Comparison of ENCODE assay signal across 12 cellular contexts in genomic region chr1:45619149-45619921, GRCh38. TPM values are rescaled to one million over a fixed set of nuclear protein-coding genes. Genes with fewer than 3 reads are reported as not detected.
A peak's percentile ranks its signal among the peaks of the same experiment; 100 is the strongest.
DNase-seq lines count a peak whose midpoint lies in the region; ATAC-seq, FAIRE-seq and TF ChIP-seq lines count a peak whose summit lies in the region.
"Had no signal": no experiment of that assay in that cellular context is flagged by ENCODE, and none has a peak within 500 bp of the region (broad histone marks: within the 10 kb centered on the region; RNA-seq: fewer than 3 reads in every experiment).

No MANE protein-coding gene starts in this region.

- H2BK15ac ChIP-seq in H9 (ENCODE audit: low read depth, low read length): no peak overlapping the region

- no peak overlapping the region for H2AFZ ChIP-seq in H9 (ENCODE audit: low read length)
- H2AFZ ChIP-seq in K562 (ENCODE audit: low read depth, low read length): no peak overlapping the region

- no peak overlapping the region for H2AK5ac ChIP-seq in H9 (ENCODE audit: insufficient read length, low read length)

- H3K9ac ChIP-seq in H9 (ENCODE audit: extremely low read depth, insufficient read length, low read length) (no peak overlapping the region), K562 (ENCODE audit: insufficient read depth in 1 of 2, low read depth in 2 of 2, low read length in 2 of 2) (no peak overlapping the region)

- CTCF ChIA-PET in K562 (lab: Yijun Ruan, JAX; ENCODE audit: low intra/inter-chr PET ratio): no interaction called here

- no peak overlapping the region for H3K4me3 ChIP-seq in K562

- WGBS in H9 (ENCODE audit: extremely low coverage, insufficient read length, low lambda C conversion rate): no CpG with 5 or more reads among the region's 8 CpGs
- WGBS in K562 (ENCODE audit: insufficient coverage, low coverage, missing lambda C conversion rate): 61% methylated on average over 8 of the region's 8 CpGs

- H2BK12ac ChIP-seq in H9 (ENCODE audit: insufficient read length, low read depth, low read length): no peak overlapping the region

- H4K20me1 ChIP-seq in H9 (ENCODE audit: control insufficient read depth, insufficient read depth, insufficient read length) (no peaks in the 10 kb centered on the region), K562 (replicated peaks; ENCODE audit: control insufficient read depth, insufficient read depth, low read length) (no peaks in the 10 kb centered on the region; the same call in none of the 2 replicates)

- no peaks in the 10 kb centered on the region for H3K9me1 ChIP-seq in K562 (ENCODE audit: control insufficient read depth, insufficient read depth, low read length)

- no peak overlapping the region for H4K8ac ChIP-seq in H9 (replicated peaks; ENCODE audit: insufficient read length, low read depth, low read length)

- H3K4me1 ChIP-seq in H9 (ENCODE audit: insufficient read depth, low read length) (no peaks in the 10 kb centered on the region), K562 (replicated peaks in 1 of 2; ENCODE audit: control insufficient read depth in 2 of 2, insufficient read depth in 2 of 2, low read length in 2 of 2) (peaks cover 0 to 17% of the 10 kb centered on the region in 2 experiments; a peak in 2 of 5 replicates)

- H3K9me3 Mint-ChIP-seq in H9 (no peaks in the 10 kb centered on the region), nephron progenitor cell (no peaks in the 10 kb centered on the region)
- H3K9me3 Mint-ChIP-seq: immature natural killer cell; stimulated activated memory B cell treated with anti-CD40 and anti-IgM and Interleukin-4, amounts not matched to agents 10 μg/mL and 1 μg/mL and 100 μg/mL, for 72 hours had no signal

- no peak for TF ChIP-seq CTCF in H9 (conservative IDR thresholded peaks at IDR 0.05)
- peak in 2 of 3 experiments; percentile 8 to 21; a peak in 1 of 6 replicates for TF ChIP-seq CTCF in K562 (IDR thresholded peaks at IDR 0.05 in 2 of 3, conservative IDR thresholded peaks at IDR 0.05 in 1 of 3; ENCODE audit: insufficient read depth in 2 of 3, low read depth in 1 of 3, low read length in 3 of 3)
- no peak for TF ChIP-seq CTCF in nephron progenitor cell (IDR thresholded peaks at IDR 0.05)

- H3K79me2 ChIP-seq in H9 (ENCODE audit: insufficient read depth, low read length): no peaks in the 10 kb centered on the region
- H3K79me2 ChIP-seq in K562 (ENCODE audit: control insufficient read depth, insufficient read depth, low read length): no peaks in the 10 kb centered on the region

- H3K4me2 ChIP-seq in H9 (ENCODE audit: insufficient read depth, insufficient read length, low read length) (no peak overlapping the region), K562 (ENCODE audit: insufficient read depth, low read length) (no peak overlapping the region)

- H3K27me3 Mint-ChIP-seq in H9 (ENCODE audit: low read depth): no peaks in the 10 kb centered on the region
- H3K27me3 Mint-ChIP-seq in nephron progenitor cell (ENCODE audit: low read depth, poor library complexity): no peaks in the 10 kb centered on the region
- H3K27me3 Mint-ChIP-seq: stimulated activated memory B cell treated with anti-CD40 and anti-IgM and Interleukin-4, amounts not matched to agents 10 μg/mL and 1 μg/mL and 100 μg/mL, for 72 hours had no signal

- H3K27ac Mint-ChIP-seq in H9 (peak overlapping the region in 2 of 3 experiments; percentile 73 to 98; a peak in 4 of 7 replicates), nephron progenitor cell (peak overlapping the region; percentile 97)

- no peak overlapping the region for H3K56ac ChIP-seq in H9 (ENCODE audit: insufficient read length, low read depth, low read length)

- H3K9me3 ChIP-seq in H9 (ENCODE audit: control insufficient read depth, low read depth, low read length): no peaks in the 10 kb centered on the region
- H3K9me3 ChIP-seq in K562 (replicated peaks; ENCODE audit: control insufficient read depth, insufficient read depth, low read depth, low read length): no peaks in the 10 kb centered on the region

- intact Hi-C loops in K562 (cut with micrococcal nuclease): loop anchor here (2.0 kb wide), 1 partner anchor 261 kb away; no protein-coding TSS in a partner anchor

- peak; percentile 74 for TF ChIP-seq POLR2A in K562 (conservative IDR thresholded peaks at IDR 0.05)

- no peak overlapping the region for H3T11ph ChIP-seq in H9 (ENCODE audit: low read length)

- H3K4me1 Mint-ChIP-seq in H9 (peaks cover 0 to 4% of the 10 kb centered on the region in 2 experiments; a peak in 1 of 4 replicates), nephron progenitor cell (peaks cover 4% of the 10 kb centered on the region)
- H3K4me1 Mint-ChIP-seq: immature natural killer cell had no signal

- H3K4ac ChIP-seq in H9 (ENCODE audit: low read depth, low read length): no peak overlapping the region

- H3K36me3 Mint-ChIP-seq in H9 (ENCODE audit: insufficient read depth in 1 of 3, low read depth in 3 of 3): peaks cover 28 to 57% (median 49%) of the 10 kb centered on the region in 3 experiments; a peak in 6 of 7 replicates
- peaks cover 56% of the 10 kb centered on the region for H3K36me3 Mint-ChIP-seq in nephron progenitor cell (ENCODE audit: low read depth)

- peak; percentile 23 for FAIRE-seq in K562 (lab: Jason Lieb, UNC)

- 0 out of 4 replicates have a peak, but pooled peaks of 1 of the 2 experiments have one; percentile 9 for TF ChIP-seq RAD21 in K562 (CRISPR knock-in tag; conservative IDR thresholded peaks at IDR 0.05 in 1 of 2, IDR thresholded peaks at IDR 0.05 in 1 of 2)

- no peak overlapping the region for H3K4me3 Mint-ChIP-seq in H9
- no peak overlapping the region for H3K4me3 Mint-ChIP-seq in nephron progenitor cell
- H3K4me3 Mint-ChIP-seq: immature natural killer cell; stimulated activated memory B cell treated with anti-CD40 and anti-IgM and Interleukin-4, amounts not matched to agents 10 μg/mL and 1 μg/mL and 100 μg/mL, for 72 hours had no signal

- H3K27ac ChIP-seq in H9 (ENCODE audit: insufficient read length, low read depth, low read length) (peak overlapping the region; percentile 13), K562 (ENCODE audit: extremely low read depth, low read depth, low read length) (no peak overlapping the region; the same call in 2 of the 3 replicates)

- POLR2A ChIA-PET in K562 (lab: Yijun Ruan, JAX): interaction anchor here (0.6 to 1.2 kb wide), 2 partner anchors 11 to 34 kb away, joined by 3 to 5 read pairs; no protein-coding TSS in a partner anchor

- no peak overlapping the region for H3K23ac ChIP-seq in H9 (ENCODE audit: insufficient read length, low read depth, low read length)

- DNase-seq in DMS53 (lab: John Stamatoyannopoulos, UW): peak; percentile 12
- no peak for DNase-seq in DMS53 treated with DMSO at 0.1 percent for 48 hours (lab: John Stamatoyannopoulos, UW; ENCODE audit: unreplicated experiment)
- DNase-seq in H9: no peak
- peak in 1 of 4 experiments; percentile 31 for DNase-seq in K562 (ENCODE audit: extremely low read depth in 1 of 4, low spot score in 3 of 4)
- DNase-seq in nephron progenitor cell: no peak
- DNase-seq in HK-2 (ENCODE audit: unreplicated experiment): no peak
- no peak for DNase-seq in pons (ENCODE audit: low spot score)
- no peak for DNase-seq in HCEC 1CT
- DNase-seq: caudate nucleus, immature natural killer cell, NCI-H1694 had no signal

- no peak overlapping the region for H4K91ac ChIP-seq in H9 (ENCODE audit: insufficient read length, low read depth, low read length)

- no peaks in the 10 kb centered on the region for H3K79me1 ChIP-seq in H9 (ENCODE audit: insufficient read depth, low read depth, low read length, poor library complexity, severe bottlenecking)

- TF ChIP-seq EP300 in K562 (IDR thresholded peaks at IDR 0.05; ENCODE audit: low read length): no peak

- H3K36me3 ChIP-seq in K562 (ENCODE audit: control insufficient read depth, insufficient read depth, low read length): peaks cover 80% of the 10 kb centered on the region

- in situ Hi-C loops in K562 (cut with MboI): no loop called here

- no peak overlapping the region for H3K14ac ChIP-seq in H9 (ENCODE audit: insufficient read depth, low read length)

- no peak overlapping the region for H3K18ac ChIP-seq in H9 (ENCODE audit: insufficient read length, low read depth, low read length)

- ATAC-seq in K562: peak; percentile 42
- ATAC-seq: stimulated activated memory B cell treated with anti-CD40 and anti-IgM and Interleukin-4, amounts not matched to agents 10 μg/mL and 1 μg/mL and 100 μg/mL, for 72 hours had no signal

- H3K23me2 ChIP-seq in H9 (ENCODE audit: insufficient read length, low read depth, low read length, poor library complexity, severe bottlenecking): no peaks in the 10 kb centered on the region

- H4K5ac ChIP-seq in H9 (ENCODE audit: insufficient read length, low read depth, low read length): no peak overlapping the region

- H2BK120ac ChIP-seq in H9 (ENCODE audit: low read depth, low read length, poor library complexity, severe bottlenecking): no peak overlapping the region

- H2BK5ac ChIP-seq in H9 (ENCODE audit: insufficient read length, low read length): no peak overlapping the region

- H3K27me3 ChIP-seq in H9 (ENCODE audit: insufficient read depth, low read length): no peaks in the 10 kb centered on the region
- no peaks in the 10 kb centered on the region for H3K27me3 ChIP-seq in K562 (ENCODE audit: control insufficient read depth in 2 of 2, insufficient read depth in 2 of 2, low read length in 2 of 2)

- no TSS peak for BruUV-seq in K562 (replicated peaks; lab: Mats Ljungman, UMichigan)

- no peak overlapping the region for H2BK20ac ChIP-seq in H9 (ENCODE audit: low read depth, low read length, poor library complexity, severe bottlenecking)

RNA-seq across cellular contexts. Expression of gene CCDC17, which starts 4.5 kb away (rescaled TPM):
- total RNA-seq in H9 (2021): 1.0 and 1.9 TPM in 2 replicates
- 10.6 and 21.6 TPM in 2 replicates for total RNA-seq in K562 (2011; cell fraction: chromatin; rRNA removed; ENCODE audit: low replicate concordance)
- 10.8 and 12.8 TPM in 2 replicates for total RNA-seq in K562 (2011; cell fraction: nucleolus; rRNA removed)
- total RNA-seq in K562 (2011; cell fraction: nucleoplasm; rRNA removed): 9.5 and 12.6 TPM in 2 replicates
- total RNA-seq in K562 (2014; rRNA removed): 0.82 and 2.1 TPM in 2 replicates
- 0.62 and 0.73 TPM in 2 replicates for total RNA-seq in K562 (2014; rRNA removed; fragmentation: Illumina TruSeq; extraction: Trizol)
- 1.1 and 1.3 TPM in 2 replicates for total RNA-seq in K562 (2015; rRNA removed; fragmentation: Illumina TruSeq; extraction: Trizol)
- total RNA-seq in K562 (2021): 2.0 and 2.4 TPM in 2 replicates
- 0.85 and 1.4 TPM in 2 replicates for polyA plus RNA-seq in K562 (2011; rRNA removed)
- 0.78 and 0.98 TPM in 2 replicates for polyA plus RNA-seq in K562 (2011; cell fraction: cytosol; rRNA removed)
- 9.2 and 13.3 TPM in 2 replicates for polyA plus RNA-seq in K562 (2011; cell fraction: nucleus; rRNA removed)
- polyA plus RNA-seq in K562 (2012): 0.56 and 1.4 TPM in 2 replicates
- polyA plus RNA-seq in K562 (2014; fragmentation: Illumina TruSeq; extraction: Trizol): 0.51 and 0.54 TPM in 2 replicates
- under 1 TPM; 0.20 TPM for polyA plus RNA-seq in K562 (2014; fragmentation: Nextera tagmentation; extraction: Ambion mirVana)
- polyA plus RNA-seq in K562 (2014; rRNA removed): 1.4 and 1.6 TPM in 2 replicates
- 1.3 and 1.7 TPM in 2 replicates for polyA minus RNA-seq in K562 (2011; rRNA and poly(A)+ RNA removed)
- 0.76 and 0.91 TPM in 2 replicates for polyA minus RNA-seq in K562 (2011; cell fraction: cytosol; rRNA and poly(A)+ RNA removed)
- 3.5 and 3.7 TPM in 2 replicates for polyA minus RNA-seq in K562 (2011; cell fraction: nucleus; rRNA and poly(A)+ RNA removed)

RNA-seq across cellular contexts. Expression of gene NASP, which starts 35.5 kb away (rescaled TPM):
- total RNA-seq in H9 (2021): 484 and 514 TPM in 2 replicates
- 238 and 493 TPM in 2 replicates for total RNA-seq in K562 (2011; cell fraction: chromatin; rRNA removed; ENCODE audit: low replicate concordance)
- total RNA-seq in K562 (2011; cell fraction: nucleolus; rRNA removed): 142 and 174 TPM in 2 replicates
- total RNA-seq in K562 (2011; cell fraction: nucleoplasm; rRNA removed): 284 and 450 TPM in 2 replicates
- 348 and 419 TPM in 2 replicates for total RNA-seq in K562 (2014; rRNA removed)
- total RNA-seq in K562 (2014; rRNA removed; fragmentation: Illumina TruSeq; extraction: Trizol): 452 and 498 TPM in 2 replicates
- total RNA-seq in K562 (2015; rRNA removed; fragmentation: Illumina TruSeq; extraction: Trizol): 479 and 526 TPM in 2 replicates
- total RNA-seq in K562 (2021): 297 and 341 TPM in 2 replicates
- 279 and 361 TPM in 2 replicates for polyA plus RNA-seq in K562 (2011; rRNA removed)
- polyA plus RNA-seq in K562 (2011; cell fraction: cytosol; rRNA removed): 164 and 221 TPM in 2 replicates
- polyA plus RNA-seq in K562 (2011; cell fraction: nucleus; rRNA removed): 319 and 321 TPM in 2 replicates
- polyA plus RNA-seq in K562 (2012): 265 and 362 TPM in 2 replicates
- polyA plus RNA-seq in K562 (2014; fragmentation: Illumina TruSeq; extraction: Trizol): 471 and 546 TPM in 2 replicates
- polyA plus RNA-seq in K562 (2014; fragmentation: Nextera tagmentation; extraction: Ambion mirVana): 100 to 1,000 TPM; 199 to 369 TPM
- 496 and 578 TPM in 2 replicates for polyA plus RNA-seq in K562 (2014; rRNA removed)
- 269 and 276 TPM in 2 replicates for polyA minus RNA-seq in K562 (2011; rRNA and poly(A)+ RNA removed)
- 152 and 212 TPM in 2 replicates for polyA minus RNA-seq in K562 (2011; cell fraction: cytosol; rRNA and poly(A)+ RNA removed)
- 132 and 189 TPM in 2 replicates for polyA minus RNA-seq in K562 (2011; cell fraction: nucleus; rRNA and poly(A)+ RNA removed)

Comparison
In these comparisons a context has a peak if more than half of its experiments do, and no peak if none do; other contexts are left out.
1. CTCF ChIP-seq: peak in K562 (2 of 3); none in H9 (single experiment) and nephron progenitor cell (single experiment).